ENCODE assay signal across 9 cellular contexts in the genomic region with DNA sequence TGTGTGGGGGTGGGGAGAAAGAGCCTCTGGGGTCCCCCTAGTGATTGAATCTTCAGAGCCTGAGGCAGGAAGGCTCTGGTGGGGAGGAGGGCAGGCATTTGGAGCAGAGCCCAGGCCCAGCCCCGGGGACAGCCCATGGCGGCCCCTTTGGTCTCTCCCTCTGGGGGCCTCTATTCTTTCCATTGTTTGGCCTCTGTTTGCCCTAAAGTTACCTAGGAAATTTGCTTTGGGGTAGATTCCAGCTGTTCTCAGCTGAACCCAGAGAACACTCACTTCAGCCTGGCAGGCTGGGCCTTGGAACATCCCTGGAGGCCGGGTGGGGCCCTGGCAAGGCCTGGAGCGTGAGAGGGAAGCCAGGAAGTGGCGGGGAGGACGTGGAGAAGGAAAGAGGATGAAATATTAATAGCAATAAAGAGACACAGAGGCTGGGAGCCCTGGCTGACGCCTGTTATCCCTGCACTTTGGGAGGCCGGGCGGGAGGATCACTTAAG. TPM values are rescaled to one million over a fixed set of nuclear protein-coding genes. Genes with fewer than 3 reads are reported as not detected.
DNase-seq lines count a peak whose midpoint lies in the region; ATAC-seq, FAIRE-seq and TF ChIP-seq lines count a peak whose summit lies in the region.
"Had no signal": no experiment of that assay in that cellular context is flagged by ENCODE, and none has a peak within 500 bp of the region (broad histone marks: within the 10 kb centered on the region; RNA-seq: fewer than 3 reads in every experiment).

No MANE protein-coding gene starts in this region.

- H3K9me3 ChIP-seq in astrocyte (ENCODE audit: insufficient read depth, low read depth, low read length), result no peaks in the 10 kb centered on the region
- no peaks in the 10 kb centered on the region for H3K9me3 ChIP-seq in gastrocnemius medialis
- no peaks in the 10 kb centered on the region for H3K9me3 ChIP-seq in naive thymus-derived CD4-positive, alpha-beta T cell (ENCODE audit: control insufficient read depth in 2 of 3, low read length in 3 of 3)

- no peaks in the 10 kb centered on the region for H4K20me1 ChIP-seq in astrocyte (ENCODE audit: insufficient read depth, low read length)

- no peak overlapping the region for H3K27ac Mint-ChIP-seq in astrocyte (ENCODE audit: unreplicated experiment)
- H3K27ac Mint-ChIP-seq in naive thymus-derived CD4-positive, alpha-beta T cell, result no peak overlapping the region

- FAIRE-seq in astrocyte (lab: Jason Lieb, UNC), result no peak

- H3K27me3 ChIP-seq in astrocyte (ENCODE audit: insufficient read depth, low read length) (no peaks in the 10 kb centered on the region), gastrocnemius medialis (no peaks in the 10 kb centered on the region)
- H3K27me3 ChIP-seq in naive thymus-derived CD4-positive, alpha-beta T cell (ENCODE audit: control insufficient read depth in 2 of 2, insufficient read depth in 2 of 2, low read length in 2 of 2), result no peaks in the 10 kb centered on the region

- peak overlapping the region; percentile 24 for H2AFZ ChIP-seq in astrocyte (ENCODE audit: low read depth, low read length)

- TF ChIP-seq POLR2A in gastrocnemius medialis (IDR thresholded peaks at IDR 0.05), result no peak

- POLR2A ChIA-PET in naive thymus-derived CD4-positive, alpha-beta T cell (lab: Charles Lee), result no interaction called here

- H3K4me3 ChIP-seq in astrocyte (ENCODE audit: insufficient read depth, low read depth, low read length) (no peak overlapping the region), gastrocnemius medialis (no peak overlapping the region)
- no peak overlapping the region for H3K4me3 ChIP-seq in naive thymus-derived CD4-positive, alpha-beta T cell (ENCODE audit: low read length)

- peaks cover 7% of the 10 kb centered on the region for H3K27me3 Mint-ChIP-seq in astrocyte (ENCODE audit: low read depth, unreplicated experiment)
- H3K27me3 Mint-ChIP-seq in naive thymus-derived CD4-positive, alpha-beta T cell, result peaks cover 0 to 13% (median 7%) of the 10 kb centered on the region in 5 donors

- H3K4me2 ChIP-seq in astrocyte (ENCODE audit: low read length), result no peak overlapping the region

- no peak for TF ChIP-seq CTCF in astrocyte (IDR thresholded peaks at IDR 0.05; ENCODE audit: insufficient read depth, low read depth, low read length)
- no peak for TF ChIP-seq CTCF in gastrocnemius medialis (IDR thresholded peaks at IDR 0.05 in 4 of 5, conservative IDR thresholded peaks at IDR 0.05 in 1 of 5)

- H3K9ac ChIP-seq in astrocyte (ENCODE audit: low read length), result no peak overlapping the region

- intact Hi-C loops in left ventricle myocardium superior (cut with micrococcal nuclease), result no loop called here
- intact Hi-C loops in gastrocnemius medialis (cut with DNase I; ENCODE audit: low total_unique reads), result no loop called here
- intact Hi-C loops in naive thymus-derived CD4-positive, alpha-beta T cell (cut with micrococcal nuclease), result no loop called here

- H3K36me3 Mint-ChIP-seq in astrocyte (ENCODE audit: low read depth, unreplicated experiment), result no peaks in the 10 kb centered on the region
- no peaks in the 10 kb centered on the region for H3K36me3 Mint-ChIP-seq in naive thymus-derived CD4-positive, alpha-beta T cell

- in situ Hi-C loops in gastrocnemius medialis (cut with MboI; ENCODE audit: low sequenced_read_pairs in 4 of 4), result no loop called here

- no peak overlapping the region for H3K27ac ChIP-seq in astrocyte (ENCODE audit: low read depth, low read length)
- H3K27ac ChIP-seq in gastrocnemius medialis, result peak overlapping the region; percentile 68 to 82 (median 76)
- H3K27ac ChIP-seq in naive thymus-derived CD4-positive, alpha-beta T cell (ENCODE audit: low read depth, low read length), result no peak overlapping the region

- no peaks in the 10 kb centered on the region for H3K36me3 ChIP-seq in astrocyte (ENCODE audit: insufficient read depth, low read length)
- no peaks in the 10 kb centered on the region for H3K36me3 ChIP-seq in gastrocnemius medialis
- no peaks in the 10 kb centered on the region for H3K36me3 ChIP-seq in naive thymus-derived CD4-positive, alpha-beta T cell (ENCODE audit: control insufficient read depth in 2 of 3, insufficient read depth in 3 of 3, low read length in 3 of 3)

- DNase-seq in EH (ENCODE audit: low read depth) (peak; percentile 63), astrocyte (ENCODE audit: low read depth) (no peak), left ventricle myocardium superior (peak; percentile 91), gastrocnemius medialis (peak; percentile 59 to 84), NOMO-1 treated with dmso at 0.1 percent for 144 hours (lab: John Stamatoyannopoulos, UW; ENCODE audit: unreplicated experiment) (no peak)
- DNase-seq in central memory CD4-positive, alpha-beta T cell, result no peak
- DNase-seq in naive thymus-derived CD4-positive, alpha-beta T cell, result no peak
- DNase-seq: DND-41 had no signal

- ATAC-seq in left ventricle myocardium superior (peak; percentile 93), gastrocnemius medialis (peak; percentile 81 to 82), GM18502 (IDR thresholded peaks at IDR 0.05; ENCODE audit: poor library complexity, unreplicated experiment) (no peak)
- no peak for ATAC-seq in naive thymus-derived CD4-positive, alpha-beta T cell

- H3K4me1 ChIP-seq in astrocyte (ENCODE audit: insufficient read depth, low read length) (peaks cover 12% of the 10 kb centered on the region), gastrocnemius medialis (peaks cover 8 to 12% of the 10 kb centered on the region in 2 donors)
- H3K4me1 ChIP-seq in naive thymus-derived CD4-positive, alpha-beta T cell (ENCODE audit: control insufficient read depth in 2 of 2, insufficient read depth in 2 of 2, low read length in 2 of 2), result no peaks in the 10 kb centered on the region

- H3K4me1 Mint-ChIP-seq in astrocyte (ENCODE audit: low read depth, unreplicated experiment), result peaks cover 14% of the 10 kb centered on the region
- H3K4me1 Mint-ChIP-seq in naive thymus-derived CD4-positive, alpha-beta T cell, result peaks cover 0 to 1% (median 0%) of the 10 kb centered on the region in 7 donors

- CTCF ChIA-PET in naive thymus-derived CD4-positive, alpha-beta T cell (lab: Charles Lee), result no interaction called here

- no peak overlapping the region for H3K4me3 Mint-ChIP-seq in astrocyte (ENCODE audit: unreplicated experiment)
- no peak overlapping the region for H3K4me3 Mint-ChIP-seq in naive thymus-derived CD4-positive, alpha-beta T cell

- H3K79me2 ChIP-seq in astrocyte (ENCODE audit: insufficient read depth, low read length), result no peaks in the 10 kb centered on the region

- H3K9me3 Mint-ChIP-seq in astrocyte (ENCODE audit: unreplicated experiment), result peaks cover 2% of the 10 kb centered on the region
- no peaks in the 10 kb centered on the region for H3K9me3 Mint-ChIP-seq in naive thymus-derived CD4-positive, alpha-beta T cell

RNA-seq across cellular contexts. Expression of a gene that starts 22.9 kb away (rescaled TPM):
- total RNA-seq in astrocyte (1.6 and 1.9 TPM in 2 replicates), left ventricle myocardium superior (81.7 TPM), gastrocnemius medialis (10 to 100 TPM in 2 of 4 donors, 1 to 10 TPM in 2; 5.8 to 13.3 (median 8.6) TPM)
- not detected for total RNA-seq in naive thymus-derived CD4-positive, alpha-beta T cell
- polyA plus RNA-seq in naive thymus-derived CD4-positive, alpha-beta T cell, result not detected

Comparison
In these comparisons a context has a peak if more than half of its experiments do, and no peak if none do; other contexts are left out.
1. DNase-seq: peak in EH (single experiment), left ventricle myocardium superior (single experiment) and gastrocnemius medialis (2 of 2); none in astrocyte (single experiment), NOMO-1 treated with dmso at 0.1 percent for 144 hours (single experiment), central memory CD4-positive, alpha-beta T cell (single experiment) and naive thymus-derived CD4-positive, alpha-beta T cell (0 of 9).
2. H3K27ac ChIP-seq: peak in gastrocnemius medialis (4 of 4); none in astrocyte (single experiment) and naive thymus-derived CD4-positive, alpha-beta T cell (single experiment).
3. ATAC-seq: peak in left ventricle myocardium superior (single experiment) and gastrocnemius medialis (2 of 2); none in GM18502 (single experiment) and naive thymus-derived CD4-positive, alpha-beta T cell (single experiment).